Comparison of ENCODE assay signal across 9 cellular contexts in genomic region chr17:81831563-81831956, GRCh38. TPM values are rescaled to one million over a fixed set of nuclear protein-coding genes. Genes with fewer than 3 reads are reported as not detected.
DNase-seq lines count a peak whose midpoint lies in the region; ATAC-seq, FAIRE-seq and TF ChIP-seq lines count a peak whose summit lies in the region.
"Had no signal": no experiment of that assay in that cellular context is flagged by ENCODE, and none has a peak within 500 bp of the region (broad histone marks: within the 10 kb centered on the region; RNA-seq: fewer than 3 reads in every experiment).

No MANE protein-coding gene starts in this region.

- H3K9ac ChIP-seq in KMS-11: peak overlapping the region; percentile 89

- peak overlapping the region; percentile 93 for H3K4me3 Mint-ChIP-seq in CD4-positive, alpha-beta T cell
- H3K4me3 Mint-ChIP-seq in brain (peak overlapping the region; percentile 86 to 94 (median 90)), neural crest cell (peak overlapping the region; percentile 92)

- intact Hi-C loops in CD4-positive, alpha-beta T cell (cut with DNase I, micrococcal nuclease): loop anchor here in 1 of 2 experiments (5.0 kb wide), 3 partner anchors 41 to 86 kb away; partner anchors contain the start of genes ALYREF, ANAPC11, ARHGDIA and SIRT7

- no peak for ATAC-seq in CD4-positive, alpha-beta T cell (ENCODE audit: poor library complexity)
- ATAC-seq in activated CD4-positive, CD25-positive, alpha-beta regulatory T cell treated with anti-CD3 and anti-CD28 coated beads, Interleukin-2, amount 50 U/mL, for 24 hours: no peak

- peaks cover 7% of the 10 kb centered on the region for H3K36me3 Mint-ChIP-seq in CD4-positive, alpha-beta T cell (ENCODE audit: low read depth)
- H3K36me3 Mint-ChIP-seq in brain (peaks cover 5% of the 10 kb centered on the region), neural crest cell (ENCODE audit: low read depth) (peaks cover 3% of the 10 kb centered on the region)

- H3K27ac Mint-ChIP-seq in CD4-positive, alpha-beta T cell: peak overlapping the region; percentile 88
- H3K27ac Mint-ChIP-seq in brain: peak overlapping the region in 4 of 5 experiments; percentile 77 to 93 (median 88)
- no peak overlapping the region for H3K27ac Mint-ChIP-seq in neural crest cell (ENCODE audit: unreplicated experiment)

- H2AFZ ChIP-seq in KMS-11 (ENCODE audit: low read depth): peak overlapping the region; percentile 65

- no peaks in the 10 kb centered on the region for H3K36me3 ChIP-seq in KMS-11 (ENCODE audit: insufficient read depth)

- DNase-seq in CD4-positive, alpha-beta T cell: no peak
- DNase-seq in neural crest cell (ENCODE audit: low read depth, low spot score) (no peak), RCC 7860 (ENCODE audit: low spot score) (no peak), NCI-H524 (lab: John Stamatoyannopoulos, UW) (no peak), mesenteric fat pad (ENCODE audit: low spot score) (no peak)
- DNase-seq: NCI-H1436 treated with DMSO at 0.1 percent for 48 hours had no signal

- no peak for FAIRE-seq in RCC 7860 (lab: Jason Lieb, UNC)

- H3K4me2 ChIP-seq in KMS-11: peak overlapping the region; percentile 99

- peaks cover 19% of the 10 kb centered on the region for H3K4me1 Mint-ChIP-seq in CD4-positive, alpha-beta T cell (ENCODE audit: low read depth)
- peaks cover 57% of the 10 kb centered on the region for H3K4me1 Mint-ChIP-seq in brain
- peaks cover 36% of the 10 kb centered on the region for H3K4me1 Mint-ChIP-seq in neural crest cell

- H3K9me3 Mint-ChIP-seq in CD4-positive, alpha-beta T cell: no peaks in the 10 kb centered on the region
- H3K9me3 Mint-ChIP-seq in brain (no peaks in the 10 kb centered on the region), neural crest cell (no peaks in the 10 kb centered on the region)

- POLR2A ChIA-PET in CD4-positive, alpha-beta T cell (lab: Charles Lee): interaction anchor here (2.8 kb wide), 1 partner anchor 128 kb away, joined by 13 read pairs; the partner anchor contains the start of gene MRPL12

- H3K27me3 Mint-ChIP-seq in CD4-positive, alpha-beta T cell: no peaks in the 10 kb centered on the region
- H3K27me3 Mint-ChIP-seq in brain: peaks cover 4% of the 10 kb centered on the region
- no peaks in the 10 kb centered on the region for H3K27me3 Mint-ChIP-seq in neural crest cell (ENCODE audit: low read depth)

- no peak overlapping the region for H3K4me3 ChIP-seq in KMS-11 (IDR thresholded peaks at IDR 0.05; ENCODE audit: insufficient read depth, low read depth, low read length)

- no peaks in the 10 kb centered on the region for H3K9me3 ChIP-seq in CD4-positive, alpha-beta T cell (ENCODE audit: control insufficient read depth, low read length)

- TF ChIP-seq CTCF in CD4-positive, alpha-beta T cell (IDR thresholded peaks at IDR 0.05): no peak
- TF ChIP-seq CTCF in KMS-11 (conservative IDR thresholded peaks at IDR 0.05; ENCODE audit: low read depth, low read length) (no peak), brain (conservative IDR thresholded peaks at IDR 0.05) (no peak), neural crest cell (conservative IDR thresholded peaks at IDR 0.05) (no peak)

- no peaks in the 10 kb centered on the region for H3K27me3 ChIP-seq in CD4-positive, alpha-beta T cell (ENCODE audit: control insufficient read depth, insufficient read depth, low read length)
- no peaks in the 10 kb centered on the region for H3K27me3 ChIP-seq in KMS-11 (ENCODE audit: insufficient read depth, low read depth)

- no peak overlapping the region for H3K27ac ChIP-seq in CD4-positive, alpha-beta T cell (ENCODE audit: low read depth, low read length)
- H3K27ac ChIP-seq in KMS-11: peak overlapping the region; percentile 89

- H3K4me1 ChIP-seq in KMS-11 (ENCODE audit: low read depth, poor library complexity, severe bottlenecking): peaks cover 28% of the 10 kb centered on the region

- no peaks in the 10 kb centered on the region for H4K20me1 ChIP-seq in KMS-11 (ENCODE audit: insufficient read depth)

- CTCF ChIA-PET in CD4-positive, alpha-beta T cell (lab: Charles Lee): no interaction called here

- peaks cover 9% of the 10 kb centered on the region; the same call in 1 of the 2 replicates for H3K79me2 ChIP-seq in KMS-11 (ENCODE audit: insufficient read depth, low read depth)

RNA-seq across cellular contexts. Expression of gene MCRIP1, which starts 1.5 kb away (rescaled TPM):
- 10 to 100 TPM; 36.9 to 37.7 TPM for total RNA-seq in CD4-positive, alpha-beta T cell
- 350 TPM for polyA plus RNA-seq in brain (ENCODE audit: insufficient read depth, low read depth, low replicate concordance)
- 189 and 200 TPM in 2 replicates for total RNA-seq in neural crest cell
- total RNA-seq in mesenteric fat pad: 63.2 TPM

RNA-seq across cellular contexts. Expression of gene PPP1R27, which starts 3.3 kb away (rescaled TPM):
- not detected for total RNA-seq in CD4-positive, alpha-beta T cell
- not detected for polyA plus RNA-seq in brain (ENCODE audit: insufficient read depth, low read depth, low replicate concordance)
- total RNA-seq in neural crest cell (not detected in 2 replicates), mesenteric fat pad (not detected)

RNA-seq across cellular contexts. Expression of gene GCGR, which starts 27.6 kb away (rescaled TPM):
- not detected for total RNA-seq in CD4-positive, alpha-beta T cell
- not detected for polyA plus RNA-seq in brain (ENCODE audit: insufficient read depth, low read depth, low replicate concordance)
- total RNA-seq in neural crest cell: not detected in 2 replicates
- total RNA-seq in mesenteric fat pad: 0.26 TPM

RNA-seq across cellular contexts. Expression of gene P4HB, which starts 28.8 kb away (rescaled TPM):
- total RNA-seq in CD4-positive, alpha-beta T cell: 100 to 1,000 TPM; 223 to 233 TPM
- 310 TPM for polyA plus RNA-seq in brain (ENCODE audit: insufficient read depth, low read depth, low replicate concordance)
- total RNA-seq in neural crest cell (364 and 368 TPM in 2 replicates), mesenteric fat pad (575 TPM)

RNA-seq across cellular contexts. Expression of gene ARHGDIA, which starts 39.6 kb away (rescaled TPM):
- total RNA-seq in CD4-positive, alpha-beta T cell: 100 to 1,000 TPM; 706 to 715 TPM
- polyA plus RNA-seq in brain (ENCODE audit: insufficient read depth, low read depth, low replicate concordance): 480 TPM
- 405 and 429 TPM in 2 replicates for total RNA-seq in neural crest cell
- total RNA-seq in mesenteric fat pad: 521 TPM
